In the genomic region with DNA sequence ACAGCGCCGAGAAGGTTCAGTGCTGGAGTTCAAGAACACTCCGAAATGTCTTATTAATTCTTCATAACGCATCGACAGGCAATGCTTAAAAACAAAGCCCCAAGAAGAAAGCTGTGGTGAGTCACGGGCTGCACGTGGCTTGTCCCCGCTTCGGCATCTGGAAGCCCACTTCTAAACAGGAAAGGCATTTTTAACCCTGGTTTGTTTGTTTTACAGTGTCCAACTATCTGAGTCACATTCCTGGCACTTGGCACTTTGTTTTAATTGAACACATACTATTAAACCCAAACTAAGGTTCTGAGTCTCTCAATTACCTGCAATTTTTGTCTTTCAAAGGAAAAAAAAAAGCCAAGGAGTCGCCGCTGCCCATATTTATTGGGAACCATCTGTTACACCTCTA, we compare ENCODE assay signal across 18 cellular contexts. TPM values are rescaled to one million over a fixed set of nuclear protein-coding genes. Genes with fewer than 3 reads are reported as not detected.
DNase-seq lines count a peak whose midpoint lies in the region; ATAC-seq and TF ChIP-seq lines count a peak whose summit lies in the region.
"Had no signal": no experiment of that assay in that cellular context is flagged by ENCODE, and none has a peak within 500 bp of the region (broad histone marks: within the 10 kb centered on the region; RNA-seq: fewer than 3 reads in every experiment).

No MANE protein-coding gene starts in this region.

- H3K36me3 ChIP-seq in left ventricle myocardium inferior = no peaks in the 10 kb centered on the region
- H3K36me3 ChIP-seq: heart left ventricle, pancreas, upper lobe of left lung had no signal

- no peak for ATAC-seq in left cardiac atrium
- no peak for ATAC-seq in CD4-positive, alpha-beta T cell (ENCODE audit: poor library complexity)
- no peak for ATAC-seq in esophagus mucosa
- ATAC-seq: activated T-cell treated with anti-CD3 and anti-CD28 coated beads, Interleukin-2, amount 50 U/mL, for 4 hours; K562; pancreas; stimulated activated naive B cell treated with anti-CD40 and anti-IgM and Interleukin-4, amounts not matched to agents 10 μg/mL and 1 μg/mL and 100 μg/mL, for 72 hours had no signal

- H3K36me3 Mint-ChIP-seq in CD4-positive, alpha-beta T cell (ENCODE audit: low read depth) = no peaks in the 10 kb centered on the region
- H3K36me3 Mint-ChIP-seq: stimulated activated naive B cell treated with anti-CD40 and anti-IgM and Interleukin-4, amounts not matched to agents 10 μg/mL and 1 μg/mL and 100 μg/mL, for 72 hours had no signal

- H3K4me3 Mint-ChIP-seq in CD4-positive, alpha-beta T cell = no peak overlapping the region
- H3K4me3 Mint-ChIP-seq: activated T-cell treated with anti-CD3 and anti-CD28 coated beads, Interleukin-2, amount 50 U/mL, for 4 hours; central memory CD8-positive, alpha-beta T cell; stimulated activated naive B cell treated with anti-CD40 and anti-IgM and Interleukin-4, amounts not matched to agents 10 μg/mL and 1 μg/mL and 100 μg/mL, for 72 hours had no signal

- CTCF ChIA-PET in CD4-positive, alpha-beta T cell (lab: Charles Lee) = no interaction called here

- no peak for TF ChIP-seq CTCF in left ventricle myocardium inferior (IDR thresholded peaks at IDR 0.05; ENCODE audit: borderline replicate concordance)
- TF ChIP-seq CTCF in CD4-positive, alpha-beta T cell (IDR thresholded peaks at IDR 0.05) = no peak

- H3K9me3 Mint-ChIP-seq in CD4-positive, alpha-beta T cell = no peaks in the 10 kb centered on the region
- H3K9me3 Mint-ChIP-seq: activated T-cell treated with anti-CD3 and anti-CD28 coated beads, Interleukin-2, amount 50 U/mL, for 4 hours; central memory CD8-positive, alpha-beta T cell; stimulated activated naive B cell treated with anti-CD40 and anti-IgM and Interleukin-4, amounts not matched to agents 10 μg/mL and 1 μg/mL and 100 μg/mL, for 72 hours had no signal

- peaks cover 54% of the 10 kb centered on the region for H3K27me3 ChIP-seq in left ventricle myocardium inferior (ENCODE audit: low read depth)
- H3K27me3 ChIP-seq in CD4-positive, alpha-beta T cell (ENCODE audit: control insufficient read depth, insufficient read depth, low read length) = no peaks in the 10 kb centered on the region
- H3K27me3 ChIP-seq: upper lobe of left lung had no signal

- POLR2A ChIA-PET in CD4-positive, alpha-beta T cell (lab: Charles Lee) = interaction anchor here (0.6 kb wide), 1 partner anchor 418 kb away, joined by 3 read pairs; no protein-coding TSS in a partner anchor

- DNase-seq in left ventricle myocardium inferior (no peak), left cardiac atrium (no peak), NCI-H69 (lab: John Stamatoyannopoulos, UW) (peak; percentile 28), glomerular endothelial cell (ENCODE audit: extremely low read depth, low read depth, low spot score) (peak; percentile 74), activated T-cell treated with anti-CD3 and anti-CD28 coated beads for 4 hours (no peak)
- no peak for DNase-seq in CD4-positive, alpha-beta T cell
- no peak for DNase-seq in effector CD4-positive, alpha-beta T cell
- DNase-seq: activated CD4-positive, alpha-beta T cell treated with anti-CD3 and anti-CD28 coated beads, Interleukin-2, amount 50 U/mL, for 1 hour; activated T-cell treated with anti-CD3 and anti-CD28 coated beads, Interleukin-2, amount 50 U/mL, for 4 hours; kidney glomerular epithelial cell; pancreas; small intestine; stimulated activated naive B cell treated with anti-CD40 and anti-IgM and Interleukin-4, amounts not matched to agents 10 μg/mL and 1 μg/mL and 100 μg/mL, for 72 hours; upper lobe of left lung had no signal

- no peaks in the 10 kb centered on the region for H3K4me1 Mint-ChIP-seq in CD4-positive, alpha-beta T cell (ENCODE audit: low read depth)
- H3K4me1 Mint-ChIP-seq: central memory CD8-positive, alpha-beta T cell; stimulated activated naive B cell treated with anti-CD40 and anti-IgM and Interleukin-4, amounts not matched to agents 10 μg/mL and 1 μg/mL and 100 μg/mL, for 72 hours had no signal

- H3K27ac ChIP-seq in left ventricle myocardium inferior (replicated peaks) = peak overlapping the region; percentile 57
- no peak overlapping the region for H3K27ac ChIP-seq in CD4-positive, alpha-beta T cell (ENCODE audit: low read depth, low read length)
- H3K27ac ChIP-seq: pancreas, upper lobe of left lung had no signal

- no peak overlapping the region for H3K27ac Mint-ChIP-seq in CD4-positive, alpha-beta T cell
- H3K27ac Mint-ChIP-seq: stimulated activated naive B cell treated with anti-CD40 and anti-IgM and Interleukin-4, amounts not matched to agents 10 μg/mL and 1 μg/mL and 100 μg/mL, for 72 hours had no signal

- intact Hi-C loops in left ventricle myocardium inferior (cut with micrococcal nuclease) = no loop called here
- intact Hi-C loops in left cardiac atrium (cut with DNase I) = no loop called here
- intact Hi-C loops in CD4-positive, alpha-beta T cell (cut with DNase I, micrococcal nuclease) = no loop called here

- no peaks in the 10 kb centered on the region for H3K27me3 Mint-ChIP-seq in CD4-positive, alpha-beta T cell

- no peaks in the 10 kb centered on the region for H3K9me3 ChIP-seq in left ventricle myocardium inferior (replicated peaks)
- no peaks in the 10 kb centered on the region for H3K9me3 ChIP-seq in CD4-positive, alpha-beta T cell (ENCODE audit: control insufficient read depth, low read length)
- H3K9me3 ChIP-seq: heart left ventricle, pancreas, upper lobe of left lung had no signal

- no peak overlapping the region for H3K4me3 ChIP-seq in left ventricle myocardium inferior
- H3K4me3 ChIP-seq: K562, pancreas, upper lobe of left lung had no signal

- H3K4me1 ChIP-seq in left ventricle myocardium inferior = peaks cover 16% of the 10 kb centered on the region
- H3K4me1 ChIP-seq: pancreas had no signal

RNA-seq across cellular contexts. Expression of a gene that starts 49.9 kb away (rescaled TPM):
- total RNA-seq in left ventricle myocardium inferior (15.4 TPM), left cardiac atrium (10 to 100 TPM; 10.1 to 15.7 TPM), glomerular endothelial cell (26.5 and 32.3 TPM in 2 replicates), esophagus mucosa (16.5 TPM)
- total RNA-seq in CD4-positive, alpha-beta T cell = 1 to 10 TPM; 9.0 to 9.6 TPM

Comparison
In these comparisons a context has a peak if more than half of its experiments do, and no peak if none do; other contexts are left out.
1. DNase-seq: peak in NCI-H69 (single experiment) and glomerular endothelial cell (single experiment); none in left ventricle myocardium inferior (single experiment), left cardiac atrium (single experiment), CD4-positive, alpha-beta T cell (0 of 10), activated T-cell treated with anti-CD3 and anti-CD28 coated beads for 4 hours (single experiment) and effector CD4-positive, alpha-beta T cell (single experiment).